Comparison of ENCODE assay signal across 16 cellular contexts in genomic region chr9:107683566-107683965, GRCh38.
DNase-seq lines count a peak whose midpoint lies in the region; ATAC-seq and TF ChIP-seq lines count a peak whose summit lies in the region.
"Had no signal": no experiment of that assay in that cellular context is flagged by ENCODE, and none has a peak within 500 bp of the region (broad histone marks: within the 10 kb centered on the region; RNA-seq: fewer than 3 reads in every experiment).

No MANE protein-coding gene starts in this region.

- H3K4me3 Mint-ChIP-seq in GM23338 = no peak overlapping the region
- H3K4me3 Mint-ChIP-seq in stimulated activated naive CD8-positive, alpha-beta T cell treated with anti-CD3 and anti-CD28 coated beads, Interleukin-15, amount 100 ng/mL, for 72 hours = no peak overlapping the region
- H3K4me3 Mint-ChIP-seq: activated CD4-positive, alpha-beta T cell treated with anti-CD3 and anti-CD28 coated beads, Interleukin-2, amount 10 ng/mL, durations not matched to agents 7 days and 5 days; activated naive CD4-positive, alpha-beta T cell treated with anti-CD3 and anti-CD28 coated beads, Interleukin-2, amount 10 ng/mL, durations not matched to agents 7 days and 5 days; B cell had no signal

- H3K4me2 ChIP-seq in GM23338 = no peak overlapping the region

- no peak for ATAC-seq in GM23338
- ATAC-seq in stimulated activated naive CD8-positive, alpha-beta T cell treated with anti-CD3 and anti-CD28 coated beads, Interleukin-15, amount 100 ng/mL, for 72 hours = no peak
- ATAC-seq: SK-N-SH treated with all-trans-retinoic acid at 6 μM for 48 hours had no signal

- no peaks in the 10 kb centered on the region for H3F3A ChIP-seq in GM23338 (replicated peaks; ENCODE audit: low read depth)

- H3K4me1 ChIP-seq in GM23338 (ENCODE audit: insufficient read depth) = peaks cover 9% of the 10 kb centered on the region; the same call in 1 of the 2 replicates
- H3K4me1 ChIP-seq in left ventricle myocardium inferior = peaks cover 23% of the 10 kb centered on the region
- H3K4me1 ChIP-seq: parathyroid adenoma, thyroid gland had no signal

- H3K9me3 Mint-ChIP-seq in GM23338 = no peaks in the 10 kb centered on the region
- H3K9me3 Mint-ChIP-seq in stimulated activated naive CD8-positive, alpha-beta T cell treated with anti-CD3 and anti-CD28 coated beads, Interleukin-15, amount 100 ng/mL, for 72 hours = no peaks in the 10 kb centered on the region
- H3K9me3 Mint-ChIP-seq: activated CD4-positive, alpha-beta T cell treated with anti-CD3 and anti-CD28 coated beads, Interleukin-2, amount 10 ng/mL, durations not matched to agents 7 days and 5 days had no signal

- H3K27me3 ChIP-seq in GM23338 (ENCODE audit: insufficient read depth) (no peaks in the 10 kb centered on the region), left ventricle myocardium inferior (ENCODE audit: low read depth) (no peaks in the 10 kb centered on the region)
- H3K27me3 ChIP-seq: thyroid gland had no signal

- H3K4me3 ChIP-seq in GM23338 (no peak overlapping the region), left ventricle myocardium inferior (no peak overlapping the region)
- H3K4me3 ChIP-seq: thyroid gland had no signal

- H3K27ac ChIP-seq in GM23338 (ENCODE audit: low read depth) (no peak overlapping the region), left ventricle myocardium inferior (replicated peaks) (peak overlapping the region; percentile 50)
- H3K27ac ChIP-seq: parathyroid adenoma, thyroid gland had no signal

- H3K36me3 Mint-ChIP-seq in GM23338 (ENCODE audit: low read depth) = no peaks in the 10 kb centered on the region
- H3K36me3 Mint-ChIP-seq: activated naive CD4-positive, alpha-beta T cell treated with anti-CD3 and anti-CD28 coated beads, Interleukin-2, amount 10 ng/mL, durations not matched to agents 7 days and 5 days had no signal

- no peaks in the 10 kb centered on the region for H3K79me2 ChIP-seq in GM23338 (replicated peaks; ENCODE audit: insufficient read depth)
- H3K79me2 ChIP-seq: parathyroid adenoma had no signal

- TF ChIP-seq CTCF in GM23338 (conservative IDR thresholded peaks at IDR 0.05; ENCODE audit: low read depth in 2 of 2) (no peak), left ventricle myocardium inferior (IDR thresholded peaks at IDR 0.05; ENCODE audit: borderline replicate concordance) (no peak)

- peaks cover 3% of the 10 kb centered on the region; the same call in 1 of the 2 replicates for H3K9me2 ChIP-seq in GM23338 (ENCODE audit: insufficient read depth)

- no peaks in the 10 kb centered on the region for H4K20me1 ChIP-seq in GM23338 (replicated peaks; ENCODE audit: insufficient read depth)

- H3K4me1 Mint-ChIP-seq in GM23338 = peaks cover 8% of the 10 kb centered on the region
- H3K4me1 Mint-ChIP-seq in stimulated activated naive CD8-positive, alpha-beta T cell treated with anti-CD3 and anti-CD28 coated beads, Interleukin-15, amount 100 ng/mL, for 72 hours = no peaks in the 10 kb centered on the region
- H3K4me1 Mint-ChIP-seq: activated CD4-positive, alpha-beta T cell treated with anti-CD3 and anti-CD28 coated beads, Interleukin-2, amount 10 ng/mL, durations not matched to agents 7 days and 5 days; activated naive CD4-positive, alpha-beta T cell treated with anti-CD3 and anti-CD28 coated beads, Interleukin-2, amount 10 ng/mL, durations not matched to agents 7 days and 5 days; B cell had no signal

- intact Hi-C loops in left ventricle myocardium inferior (cut with micrococcal nuclease) = no loop called here

- H3K27ac Mint-ChIP-seq in GM23338 = no peak overlapping the region
- peak overlapping the region in 1 of 2 donors; percentile 45 for H3K27ac Mint-ChIP-seq in stimulated activated naive CD8-positive, alpha-beta T cell treated with anti-CD3 and anti-CD28 coated beads, Interleukin-15, amount 100 ng/mL, for 72 hours
- H3K27ac Mint-ChIP-seq: activated CD4-positive, alpha-beta T cell treated with anti-CD3 and anti-CD28 coated beads, Interleukin-2, amount 10 ng/mL, durations not matched to agents 7 days and 5 days; activated naive CD4-positive, alpha-beta T cell treated with anti-CD3 and anti-CD28 coated beads, Interleukin-2, amount 10 ng/mL, durations not matched to agents 7 days and 5 days; B cell had no signal

- H3K9me3 ChIP-seq in left ventricle myocardium inferior (replicated peaks) = no peaks in the 10 kb centered on the region
- H3K9me3 ChIP-seq: thyroid gland had no signal

- DNase-seq in GM23338 (ENCODE audit: low spot score) (no peak), NOMO-1 treated with DMSO at 0.1 percent for 48 hours (lab: John Stamatoyannopoulos, UW; ENCODE audit: unreplicated experiment) (peak; percentile 16), left ventricle myocardium inferior (no peak), pons (ENCODE audit: low spot score) (peak; percentile 22), NCI-H1417 treated with DMSO at 0.1 percent for 48 hours (lab: John Stamatoyannopoulos, UW) (no peak), ACHN (no peak), ureter (ENCODE audit: low spot score) (no peak)
- no peak for DNase-seq in stimulated activated naive CD8-positive, alpha-beta T cell treated with anti-CD3 and anti-CD28 coated beads, Interleukin-15, amount 100 ng/mL, for 72 hours
- DNase-seq: activated CD4-positive, alpha-beta T cell treated with anti-CD3 and anti-CD28 coated beads, Interleukin-2, amount 10 ng/mL, durations not matched to agents 7 days and 5 days; activated naive CD4-positive, alpha-beta T cell treated with anti-CD3 and anti-CD28 coated beads, Interleukin-2, amount 10 ng/mL, durations not matched to agents 7 days and 5 days; Karpas-422; NCI-H187; thyroid gland had no signal

- peak overlapping the region; percentile 56; the same call in 1 of the 2 replicates for H2AFZ ChIP-seq in GM23338
- H2AFZ ChIP-seq: parathyroid adenoma had no signal

- H3K36me3 ChIP-seq in GM23338 (ENCODE audit: insufficient read depth) (no peaks in the 10 kb centered on the region), left ventricle myocardium inferior (no peaks in the 10 kb centered on the region)
- H3K36me3 ChIP-seq: thyroid gland had no signal

- in situ Hi-C loops in ACHN (cut with HindIII; ENCODE audit: low pct_ligation_motif_present, low pct_unique_long_range_greater_than_20kb, low sequenced_read_pairs) = no loop called here

- H3K27me3 Mint-ChIP-seq in GM23338 (ENCODE audit: insufficient read depth, low read depth, poor library complexity) = no peaks in the 10 kb centered on the region
- no peaks in the 10 kb centered on the region for H3K27me3 Mint-ChIP-seq in stimulated activated naive CD8-positive, alpha-beta T cell treated with anti-CD3 and anti-CD28 coated beads, Interleukin-15, amount 100 ng/mL, for 72 hours
- H3K27me3 Mint-ChIP-seq: activated CD4-positive, alpha-beta T cell treated with anti-CD3 and anti-CD28 coated beads, Interleukin-2, amount 10 ng/mL, durations not matched to agents 7 days and 5 days; activated naive CD4-positive, alpha-beta T cell treated with anti-CD3 and anti-CD28 coated beads, Interleukin-2, amount 10 ng/mL, durations not matched to agents 7 days and 5 days had no signal

TF ChIP-seq in GM23338, 12 proteins besides CTCF, POLR2A, EP300 and RAD21 (continues in another document):
- no peak for TF ChIP-seq POLR2AphosphoS5 (IDR thresholded peaks at IDR 0.05; ENCODE audit: low read depth)
- TF ChIP-seq STAT1 (IDR thresholded peaks at IDR 0.05; ENCODE audit: unreplicated experiment) = no peak
- TF ChIP-seq ZNF114 (CRISPR knock-in tag; IDR thresholded peaks at IDR 0.05) = no peak
- TF ChIP-seq NANOG (IDR thresholded peaks at IDR 0.05; ENCODE audit: borderline replicate concordance) = no peak
- no peak for TF ChIP-seq ETS1 (IDR thresholded peaks at IDR 0.05)
- TF ChIP-seq EZH2 (IDR thresholded peaks at IDR 0.05; ENCODE audit: low read depth, unreplicated experiment) = no peak
- TF ChIP-seq EZH2phosphoT487 (IDR thresholded peaks at IDR 0.05; ENCODE audit: unreplicated experiment) = no peak
- no peak for TF ChIP-seq REST (IDR thresholded peaks at IDR 0.05; ENCODE audit: unreplicated experiment)
- no peak for TF ChIP-seq JUNB (IDR thresholded peaks at IDR 0.05; ENCODE audit: unreplicated experiment)
- TF ChIP-seq ZNF331 (CRISPR knock-in tag; IDR thresholded peaks at IDR 0.05; ENCODE audit: low read depth) = no peak
- no peak for TF ChIP-seq CREB1 (CRISPR knock-in tag; IDR thresholded peaks at IDR 0.05; ENCODE audit: low read depth)

Comparison
In these comparisons a context has a peak if more than half of its experiments do, and no peak if none do; other contexts are left out.
1. DNase-seq: peak in NOMO-1 treated with DMSO at 0.1 percent for 48 hours (single experiment) and pons (single experiment); none in GM23338 (single experiment), left ventricle myocardium inferior (single experiment), NCI-H1417 treated with DMSO at 0.1 percent for 48 hours (single experiment), ACHN (single experiment), stimulated activated naive CD8-positive, alpha-beta T cell treated with anti-CD3 and anti-CD28 coated beads, Interleukin-15, amount 100 ng/mL, for 72 hours (0 of 2) and ureter (single experiment).